8 cellular contexts compared by ENCODE assay signal in genomic region chr16:58733248-58733670, GRCh38. TPM values are rescaled to one million over a fixed set of nuclear protein-coding genes. Genes with fewer than 3 reads are reported as not detected.
A peak's percentile ranks its signal among the peaks of the same experiment; 100 is the strongest.
DNase-seq lines count a peak whose midpoint lies in the region; ATAC-seq and TF ChIP-seq lines count a peak whose summit lies in the region.

No MANE protein-coding gene starts in this region.

- no peak for TF ChIP-seq CTCF in right atrium auricular region (IDR thresholded peaks at IDR 0.05)
- no peak for TF ChIP-seq CTCF in retinal pigment epithelial cell (conservative IDR thresholded peaks at IDR 0.05; ENCODE audit: low read depth, low read length)

- H3K4me1 Mint-ChIP-seq in activated T-cell treated with anti-CD3 and anti-CD28 coated beads, Interleukin-2, amount 50 U/mL, for 72 hours (ENCODE audit: low read depth): peaks cover 44% of the 10 kb centered on the region
- H3K4me1 Mint-ChIP-seq in activated naive CD8-positive, alpha-beta T cell (ENCODE audit: low read depth): peaks cover 39% of the 10 kb centered on the region

- peak overlapping the region; percentile 60 to 80 for H3K4me3 ChIP-seq in right atrium auricular region
- peak overlapping the region; percentile 80 for H3K4me3 ChIP-seq in retinal pigment epithelial cell (ENCODE audit: low read length)

- H3K36me3 Mint-ChIP-seq in activated T-cell treated with anti-CD3 and anti-CD28 coated beads, Interleukin-2, amount 50 U/mL, for 72 hours (ENCODE audit: insufficient read depth in 2 of 2): peaks cover 4 to 7% of the 10 kb centered on the region in 2 donors
- H3K36me3 Mint-ChIP-seq in activated naive CD8-positive, alpha-beta T cell: peaks cover 5% of the 10 kb centered on the region

- ATAC-seq in activated T-cell treated with anti-CD3 and anti-CD28 coated beads, Interleukin-2, amount 50 U/mL, for 72 hours (replicated peaks in 1 of 2): no peak

- H3K9me3 Mint-ChIP-seq in activated T-cell treated with anti-CD3 and anti-CD28 coated beads, Interleukin-2, amount 50 U/mL, for 72 hours: no peaks in the 10 kb centered on the region
- H3K9me3 Mint-ChIP-seq in activated naive CD8-positive, alpha-beta T cell (ENCODE audit: low read depth): no peaks in the 10 kb centered on the region

- peak overlapping the region; percentile 94 for H3K27ac Mint-ChIP-seq in activated T-cell treated with anti-CD3 and anti-CD28 coated beads, Interleukin-2, amount 50 U/mL, for 72 hours
- H3K27ac Mint-ChIP-seq in activated naive CD8-positive, alpha-beta T cell: peak overlapping the region; percentile 98

- peaks cover 0 to 40% of the 10 kb centered on the region in 2 donors for H3K4me1 ChIP-seq in right atrium auricular region

- H3K27me3 Mint-ChIP-seq in activated T-cell treated with anti-CD3 and anti-CD28 coated beads, Interleukin-2, amount 50 U/mL, for 72 hours (ENCODE audit: low read depth): no peaks in the 10 kb centered on the region
- no peaks in the 10 kb centered on the region for H3K27me3 Mint-ChIP-seq in activated naive CD8-positive, alpha-beta T cell

- peak overlapping the region; percentile 82 for H3K27ac ChIP-seq in right atrium auricular region

- DNase-seq in activated T-cell treated with anti-CD3 and anti-CD28 coated beads, Interleukin-2, amount 50 U/mL, for 72 hours: peak in 1 of 2 donors; percentile 2
- DNase-seq in activated T-cell treated with anti-CD3 and anti-CD28 coated beads, Interleukin-2, amount 50 U/mL, for 1 hour: no peak
- DNase-seq in right atrium auricular region (ENCODE audit: low spot score) (no peak), retinal pigment epithelial cell (ENCODE audit: low read depth) (no peak), amniotic stem cell (lab: John Stamatoyannopoulos, UW) (no peak), NCI-H524 treated with DMSO at 0.1 percent for 48 hours (lab: John Stamatoyannopoulos, UW) (no peak)
- no peak for DNase-seq in stimulated activated CD4-positive, alpha-beta T cell treated with anti-CD3 and anti-CD28 coated beads, Interleukin-2, amount 100 ng/mL, for 48 hours

- no peaks in the 10 kb centered on the region for H3K9me3 ChIP-seq in right atrium auricular region

- no peaks in the 10 kb centered on the region for H3K27me3 ChIP-seq in right atrium auricular region

- H3K4me3 Mint-ChIP-seq in activated T-cell treated with anti-CD3 and anti-CD28 coated beads, Interleukin-2, amount 50 U/mL, for 72 hours: peak overlapping the region; percentile 99 to 100
- peak overlapping the region; percentile 97 for H3K4me3 Mint-ChIP-seq in activated naive CD8-positive, alpha-beta T cell

- H3K36me3 ChIP-seq in right atrium auricular region: no peaks in the 10 kb centered on the region

RNA-seq across cellular contexts. Expression of gene GOT2, which starts 0.9 kb away (rescaled TPM):
- 10 to 100 TPM; 81.8 to 87.7 TPM for total RNA-seq in activated T-cell treated with anti-CD3 and anti-CD28 coated beads, Interleukin-2, amount 50 U/mL, for 72 hours
- total RNA-seq in right atrium auricular region: 100 to 1,000 TPM; 176 to 337 TPM

RNA-seq across cellular contexts. Expression of gene SLC38A7, which starts 48.7 kb away (rescaled TPM):
- total RNA-seq in activated T-cell treated with anti-CD3 and anti-CD28 coated beads, Interleukin-2, amount 50 U/mL, for 72 hours: 1 to 10 TPM; 7.3 to 9.1 TPM
- total RNA-seq in right atrium auricular region: 10 to 100 TPM; 10.1 to 14.9 TPM
